1 cellular context compared by ENCODE assay signal in the genomic region with DNA sequence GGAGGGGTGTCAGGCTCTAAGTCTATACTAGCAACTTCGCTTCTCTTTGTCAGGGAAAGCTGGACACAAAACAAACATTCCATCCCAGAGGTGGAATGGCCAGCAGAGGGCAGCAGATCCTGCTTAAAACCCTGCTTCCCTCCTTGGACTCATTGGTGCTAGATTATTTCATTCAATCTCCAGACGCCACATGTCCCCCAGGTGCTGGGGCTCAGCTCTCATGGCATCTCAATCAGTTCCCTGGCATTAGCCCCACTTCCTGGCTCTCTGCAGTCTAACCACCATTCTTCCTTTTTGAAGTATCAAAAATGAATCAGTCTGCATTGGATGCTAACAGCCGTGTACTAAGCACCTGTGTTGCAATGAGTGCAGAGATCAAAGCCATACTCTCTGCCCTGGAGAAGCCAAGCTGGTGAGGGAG.
A peak's percentile ranks its signal among the peaks of the same experiment; 100 is the strongest.
TF ChIP-seq lines count a peak whose summit lies in the region.

No MANE protein-coding gene starts in this region.

TF ChIP-seq in H1, 55 proteins besides CTCF, POLR2A, EP300 and RAD21:
- TF ChIP-seq TCF12 (IDR thresholded peaks at IDR 0.05; ENCODE audit: low read depth, low read length): 0 out of 2 replicates have a peak, but pooled peaks have one; percentile 14
- TF ChIP-seq YY1 (IDR thresholded peaks at IDR 0.05; ENCODE audit: low read depth, low read length): no peak
- TF ChIP-seq, protein P1, sequence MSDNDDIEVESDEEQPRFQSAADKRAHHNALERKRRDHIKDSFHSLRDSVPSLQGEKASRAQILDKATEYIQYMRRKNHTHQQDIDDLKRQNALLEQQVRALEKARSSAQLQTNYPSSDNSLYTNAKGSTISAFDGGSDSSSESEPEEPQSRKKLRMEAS (IDR thresholded peaks at IDR 0.05): peak; percentile 33; the same call in 1 of the 2 replicates
- TF ChIP-seq TEAD4 (IDR thresholded peaks at IDR 0.05; ENCODE audit: low read depth, low read length): peak; percentile 87
- TF ChIP-seq BCL11A (IDR thresholded peaks at IDR 0.05; ENCODE audit: low read depth in 2 of 2, low read length in 2 of 2): no peak
- TF ChIP-seq, protein P2, sequence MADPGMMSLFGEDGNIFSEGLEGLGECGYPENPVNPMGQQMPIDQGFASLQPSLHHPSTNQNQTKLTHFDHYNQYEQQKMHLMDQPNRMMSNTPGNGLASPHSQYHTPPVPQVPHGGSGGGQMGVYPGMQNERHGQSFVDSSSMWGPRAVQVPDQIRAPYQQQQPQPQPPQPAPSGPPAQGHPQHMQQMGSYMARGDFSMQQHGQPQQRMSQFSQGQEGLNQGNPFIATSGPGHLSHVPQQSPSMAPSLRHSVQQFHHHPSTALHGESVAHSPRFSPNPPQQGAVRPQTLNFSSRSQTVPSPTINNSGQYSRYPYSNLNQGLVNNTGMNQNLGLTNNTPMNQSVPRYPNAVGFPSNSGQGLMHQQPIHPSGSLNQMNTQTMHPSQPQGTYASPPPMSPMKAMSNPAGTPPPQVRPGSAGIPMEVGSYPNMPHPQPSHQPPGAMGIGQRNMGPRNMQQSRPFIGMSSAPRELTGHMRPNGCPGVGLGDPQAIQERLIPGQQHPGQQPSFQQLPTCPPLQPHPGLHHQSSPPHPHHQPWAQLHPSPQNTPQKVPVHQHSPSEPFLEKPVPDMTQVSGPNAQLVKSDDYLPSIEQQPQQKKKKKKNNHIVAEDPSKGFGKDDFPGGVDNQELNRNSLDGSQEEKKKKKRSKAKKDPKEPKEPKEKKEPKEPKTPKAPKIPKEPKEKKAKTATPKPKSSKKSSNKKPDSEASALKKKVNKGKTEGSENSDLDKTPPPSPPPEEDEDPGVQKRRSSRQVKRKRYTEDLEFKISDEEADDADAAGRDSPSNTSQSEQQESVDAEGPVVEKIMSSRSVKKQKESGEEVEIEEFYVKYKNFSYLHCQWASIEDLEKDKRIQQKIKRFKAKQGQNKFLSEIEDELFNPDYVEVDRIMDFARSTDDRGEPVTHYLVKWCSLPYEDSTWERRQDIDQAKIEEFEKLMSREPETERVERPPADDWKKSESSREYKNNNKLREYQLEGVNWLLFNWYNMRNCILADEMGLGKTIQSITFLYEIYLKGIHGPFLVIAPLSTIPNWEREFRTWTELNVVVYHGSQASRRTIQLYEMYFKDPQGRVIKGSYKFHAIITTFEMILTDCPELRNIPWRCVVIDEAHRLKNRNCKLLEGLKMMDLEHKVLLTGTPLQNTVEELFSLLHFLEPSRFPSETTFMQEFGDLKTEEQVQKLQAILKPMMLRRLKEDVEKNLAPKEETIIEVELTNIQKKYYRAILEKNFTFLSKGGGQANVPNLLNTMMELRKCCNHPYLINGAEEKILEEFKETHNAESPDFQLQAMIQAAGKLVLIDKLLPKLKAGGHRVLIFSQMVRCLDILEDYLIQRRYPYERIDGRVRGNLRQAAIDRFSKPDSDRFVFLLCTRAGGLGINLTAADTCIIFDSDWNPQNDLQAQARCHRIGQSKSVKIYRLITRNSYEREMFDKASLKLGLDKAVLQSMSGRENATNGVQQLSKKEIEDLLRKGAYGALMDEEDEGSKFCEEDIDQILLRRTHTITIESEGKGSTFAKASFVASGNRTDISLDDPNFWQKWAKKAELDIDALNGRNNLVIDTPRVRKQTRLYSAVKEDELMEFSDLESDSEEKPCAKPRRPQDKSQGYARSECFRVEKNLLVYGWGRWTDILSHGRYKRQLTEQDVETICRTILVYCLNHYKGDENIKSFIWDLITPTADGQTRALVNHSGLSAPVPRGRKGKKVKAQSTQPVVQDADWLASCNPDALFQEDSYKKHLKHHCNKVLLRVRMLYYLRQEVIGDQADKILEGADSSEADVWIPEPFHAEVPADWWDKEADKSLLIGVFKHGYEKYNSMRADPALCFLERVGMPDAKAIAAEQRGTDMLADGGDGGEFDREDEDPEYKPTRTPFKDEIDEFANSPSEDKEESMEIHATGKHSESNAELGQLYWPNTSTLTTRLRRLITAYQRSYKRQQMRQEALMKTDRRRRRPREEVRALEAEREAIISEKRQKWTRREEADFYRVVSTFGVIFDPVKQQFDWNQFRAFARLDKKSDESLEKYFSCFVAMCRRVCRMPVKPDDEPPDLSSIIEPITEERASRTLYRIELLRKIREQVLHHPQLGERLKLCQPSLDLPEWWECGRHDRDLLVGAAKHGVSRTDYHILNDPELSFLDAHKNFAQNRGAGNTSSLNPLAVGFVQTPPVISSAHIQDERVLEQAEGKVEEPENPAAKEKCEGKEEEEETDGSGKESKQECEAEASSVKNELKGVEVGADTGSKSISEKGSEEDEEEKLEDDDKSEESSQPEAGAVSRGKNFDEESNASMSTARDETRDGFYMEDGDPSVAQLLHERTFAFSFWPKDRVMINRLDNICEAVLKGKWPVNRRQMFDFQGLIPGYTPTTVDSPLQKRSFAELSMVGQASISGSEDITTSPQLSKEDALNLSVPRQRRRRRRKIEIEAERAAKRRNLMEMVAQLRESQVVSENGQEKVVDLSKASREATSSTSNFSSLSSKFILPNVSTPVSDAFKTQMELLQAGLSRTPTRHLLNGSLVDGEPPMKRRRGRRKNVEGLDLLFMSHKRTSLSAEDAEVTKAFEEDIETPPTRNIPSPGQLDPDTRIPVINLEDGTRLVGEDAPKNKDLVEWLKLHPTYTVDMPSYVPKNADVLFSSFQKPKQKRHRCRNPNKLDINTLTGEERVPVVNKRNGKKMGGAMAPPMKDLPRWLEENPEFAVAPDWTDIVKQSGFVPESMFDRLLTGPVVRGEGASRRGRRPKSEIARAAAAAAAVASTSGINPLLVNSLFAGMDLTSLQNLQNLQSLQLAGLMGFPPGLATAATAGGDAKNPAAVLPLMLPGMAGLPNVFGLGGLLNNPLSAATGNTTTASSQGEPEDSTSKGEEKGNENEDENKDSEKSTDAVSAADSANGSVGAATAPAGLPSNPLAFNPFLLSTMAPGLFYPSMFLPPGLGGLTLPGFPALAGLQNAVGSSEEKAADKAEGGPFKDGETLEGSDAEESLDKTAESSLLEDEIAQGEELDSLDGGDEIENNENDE (IDR thresholded peaks at IDR 0.05; ENCODE audit: insufficient replicate concordance, low read length): no peak
